ENCODE assay signal across 1 cellular context in genomic region chr2:74529357-74530238, GRCh38.
TF ChIP-seq lines count a peak whose summit lies in the region.

Gene AUP1, minus strand, starts transcription at chr2:74529706. Its CDS starts 77 bp downstream, at chr2:74529629.
Gene HTRA2, plus strand, starts transcription at chr2:74529933. Its CDS starts 74 bp downstream, at chr2:74530007.

TF ChIP-seq in HepG2, 621 proteins besides CTCF, POLR2A, EP300 and RAD21 (continued from another document and continues in another):
- TF ChIP-seq, protein P1, sequence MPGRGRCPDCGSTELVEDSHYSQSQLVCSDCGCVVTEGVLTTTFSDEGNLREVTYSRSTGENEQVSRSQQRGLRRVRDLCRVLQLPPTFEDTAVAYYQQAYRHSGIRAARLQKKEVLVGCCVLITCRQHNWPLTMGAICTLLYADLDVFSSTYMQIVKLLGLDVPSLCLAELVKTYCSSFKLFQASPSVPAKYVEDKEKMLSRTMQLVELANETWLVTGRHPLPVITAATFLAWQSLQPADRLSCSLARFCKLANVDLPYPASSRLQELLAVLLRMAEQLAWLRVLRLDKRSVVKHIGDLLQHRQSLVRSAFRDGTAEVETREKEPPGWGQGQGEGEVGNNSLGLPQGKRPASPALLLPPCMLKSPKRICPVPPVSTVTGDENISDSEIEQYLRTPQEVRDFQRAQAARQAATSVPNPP (CRISPR knock-in tag; IDR thresholded peaks at IDR 0.05): peak; percentile 21; the same call in 1 of the 2 replicates
- TF ChIP-seq KDM4B (CRISPR knock-in tag; IDR thresholded peaks at IDR 0.05): peak; percentile 14; the same call in 1 of the 2 replicates
- TF ChIP-seq ZNF407 (CRISPR knock-in tag; IDR thresholded peaks at IDR 0.05; ENCODE audit: not compliant biosample characterization): peak; percentile 44
- TF ChIP-seq XRCC5 (optimal IDR thresholded peaks at IDR 0.05; ENCODE audit: low read length): peak; percentile 84
- no peak for TF ChIP-seq ZNF646 (CRISPR knock-in tag; IDR thresholded peaks at IDR 0.05)
- TF ChIP-seq MATR3 (CRISPR knock-in tag; IDR thresholded peaks at IDR 0.05): no peak
- TF ChIP-seq U2AF2 (IDR thresholded peaks at IDR 0.05; ENCODE audit: low read depth, low read length): no peak
- 0 out of 2 replicates have a peak, but pooled peaks have one; percentile 34 for TF ChIP-seq ZNF740 (CRISPR knock-in tag; IDR thresholded peaks at IDR 0.05)
- peak; percentile 96 for TF ChIP-seq HOXA3 (CRISPR knock-in tag; IDR thresholded peaks at IDR 0.05)
- TF ChIP-seq ZNF224 (CRISPR knock-in tag; IDR thresholded peaks at IDR 0.05): no peak; the same call in 1 of the 2 replicates
- no peak for TF ChIP-seq KLF13 (CRISPR knock-in tag; IDR thresholded peaks at IDR 0.05)
- 0 out of 2 replicates have a peak, but pooled peaks have one; percentile 26 for TF ChIP-seq ZSCAN20 (CRISPR knock-in tag; IDR thresholded peaks at IDR 0.05; ENCODE audit: borderline replicate concordance)
- peak; percentile 48; the same call in 1 of the 2 replicates for TF ChIP-seq ZNF703 (CRISPR knock-in tag; IDR thresholded peaks at IDR 0.05; ENCODE audit: borderline replicate concordance)
- TF ChIP-seq FOXA1 (IDR thresholded peaks at IDR 0.05): no peak
- TF ChIP-seq FOXA1 (CRISPR knock-in tag; IDR thresholded peaks at IDR 0.05): 0 out of 2 replicates have a peak, but pooled peaks have one; percentile 4
- peak; percentile 61; the same call in 1 of the 2 replicates for TF ChIP-seq FOXJ3 (CRISPR knock-in tag; IDR thresholded peaks at IDR 0.05; ENCODE audit: borderline replicate concordance)
- peak; percentile 61; the same call in 1 of the 2 replicates for TF ChIP-seq ZBTB38 (CRISPR knock-in tag; IDR thresholded peaks at IDR 0.05)
- TF ChIP-seq RELA (CRISPR knock-in tag; IDR thresholded peaks at IDR 0.05): peak; percentile 17; the same call in 1 of the 2 replicates
- TF ChIP-seq, protein P2, sequence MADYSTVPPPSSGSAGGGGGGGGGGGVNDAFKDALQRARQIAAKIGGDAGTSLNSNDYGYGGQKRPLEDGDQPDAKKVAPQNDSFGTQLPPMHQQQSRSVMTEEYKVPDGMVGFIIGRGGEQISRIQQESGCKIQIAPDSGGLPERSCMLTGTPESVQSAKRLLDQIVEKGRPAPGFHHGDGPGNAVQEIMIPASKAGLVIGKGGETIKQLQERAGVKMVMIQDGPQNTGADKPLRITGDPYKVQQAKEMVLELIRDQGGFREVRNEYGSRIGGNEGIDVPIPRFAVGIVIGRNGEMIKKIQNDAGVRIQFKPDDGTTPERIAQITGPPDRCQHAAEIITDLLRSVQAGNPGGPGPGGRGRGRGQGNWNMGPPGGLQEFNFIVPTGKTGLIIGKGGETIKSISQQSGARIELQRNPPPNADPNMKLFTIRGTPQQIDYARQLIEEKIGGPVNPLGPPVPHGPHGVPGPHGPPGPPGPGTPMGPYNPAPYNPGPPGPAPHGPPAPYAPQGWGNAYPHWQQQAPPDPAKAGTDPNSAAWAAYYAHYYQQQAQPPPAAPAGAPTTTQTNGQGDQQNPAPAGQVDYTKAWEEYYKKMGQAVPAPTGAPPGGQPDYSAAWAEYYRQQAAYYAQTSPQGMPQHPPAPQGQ (CRISPR knock-in tag; IDR thresholded peaks at IDR 0.05; ENCODE audit: borderline replicate concordance): no peak
- peak; percentile 45; the same call in 1 of the 2 replicates for TF ChIP-seq MEF2D (CRISPR knock-in tag; IDR thresholded peaks at IDR 0.05)
- no peak for TF ChIP-seq PBX2 (CRISPR knock-in tag; IDR thresholded peaks at IDR 0.05)
- TF ChIP-seq KMT2A (CRISPR knock-in tag; IDR thresholded peaks at IDR 0.05): peak; percentile 80
- TF ChIP-seq ZNF781 (CRISPR knock-in tag; IDR thresholded peaks at IDR 0.05; ENCODE audit: borderline replicate concordance, not compliant biosample characterization): peak; percentile 44
- peak; percentile 90 for TF ChIP-seq TEAD3 (CRISPR knock-in tag; optimal IDR thresholded peaks at IDR 0.05; ENCODE audit: borderline replicate concordance)
- 0 out of 2 replicates have a peak, but pooled peaks have one; percentile 65 for TF ChIP-seq NR2F2 (IDR thresholded peaks at IDR 0.05; ENCODE audit: borderline replicate concordance, low read depth)
- no peak for TF ChIP-seq ZBTB44 (CRISPR knock-in tag; IDR thresholded peaks at IDR 0.05)
- TF ChIP-seq SIX1 (CRISPR knock-in tag; IDR thresholded peaks at IDR 0.05; ENCODE audit: borderline replicate concordance): peak; percentile 62; the same call in 1 of the 2 replicates
- TF ChIP-seq, protein P3, sequence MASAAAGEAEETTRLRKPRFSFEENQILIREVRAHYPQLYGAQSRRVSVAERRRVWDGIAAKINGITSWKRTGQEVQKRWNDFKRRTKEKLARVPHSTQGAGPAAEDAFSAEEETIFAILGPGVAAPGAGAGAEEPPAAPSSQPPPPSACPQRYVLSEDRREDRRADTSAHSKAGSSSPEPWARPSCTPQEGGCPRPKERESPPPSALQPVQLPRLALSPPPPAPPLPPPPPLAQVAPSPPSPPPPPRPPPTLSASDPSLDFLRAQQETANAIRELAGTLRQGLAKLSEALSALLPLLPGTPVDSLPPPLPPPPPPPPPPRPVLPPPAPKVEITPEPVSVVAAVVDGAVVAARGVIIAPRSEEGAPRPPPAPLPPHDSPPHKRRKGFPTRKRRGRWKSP (CRISPR knock-in tag; IDR thresholded peaks at IDR 0.05): no peak; the same call in 1 of the 2 replicates
- peak; percentile 53 for TF ChIP-seq NFYC (CRISPR knock-in tag; IDR thresholded peaks at IDR 0.05)
- TF ChIP-seq ZNF788 (CRISPR knock-in tag; IDR thresholded peaks at IDR 0.05; ENCODE audit: borderline replicate concordance): peak; percentile 90; the same call in 1 of the 2 replicates
- TF ChIP-seq ZMYM3 (CRISPR knock-in tag; IDR thresholded peaks at IDR 0.05): no peak
- TF ChIP-seq ZNF547 (CRISPR knock-in tag; IDR thresholded peaks at IDR 0.05): peak; percentile 73
- TF ChIP-seq ZNF124 (CRISPR knock-in tag; IDR thresholded peaks at IDR 0.05): peak; percentile 68; the same call in 1 of the 2 replicates
- TF ChIP-seq ZNF629 (CRISPR knock-in tag; conservative IDR thresholded peaks at IDR 0.05): 0 out of 2 replicates have a peak, but pooled peaks have one; percentile 25
- TF ChIP-seq RCOR2 (CRISPR knock-in tag; IDR thresholded peaks at IDR 0.05): no peak
